ENCODE assay signal across 8 cellular contexts in the genomic region with DNA sequence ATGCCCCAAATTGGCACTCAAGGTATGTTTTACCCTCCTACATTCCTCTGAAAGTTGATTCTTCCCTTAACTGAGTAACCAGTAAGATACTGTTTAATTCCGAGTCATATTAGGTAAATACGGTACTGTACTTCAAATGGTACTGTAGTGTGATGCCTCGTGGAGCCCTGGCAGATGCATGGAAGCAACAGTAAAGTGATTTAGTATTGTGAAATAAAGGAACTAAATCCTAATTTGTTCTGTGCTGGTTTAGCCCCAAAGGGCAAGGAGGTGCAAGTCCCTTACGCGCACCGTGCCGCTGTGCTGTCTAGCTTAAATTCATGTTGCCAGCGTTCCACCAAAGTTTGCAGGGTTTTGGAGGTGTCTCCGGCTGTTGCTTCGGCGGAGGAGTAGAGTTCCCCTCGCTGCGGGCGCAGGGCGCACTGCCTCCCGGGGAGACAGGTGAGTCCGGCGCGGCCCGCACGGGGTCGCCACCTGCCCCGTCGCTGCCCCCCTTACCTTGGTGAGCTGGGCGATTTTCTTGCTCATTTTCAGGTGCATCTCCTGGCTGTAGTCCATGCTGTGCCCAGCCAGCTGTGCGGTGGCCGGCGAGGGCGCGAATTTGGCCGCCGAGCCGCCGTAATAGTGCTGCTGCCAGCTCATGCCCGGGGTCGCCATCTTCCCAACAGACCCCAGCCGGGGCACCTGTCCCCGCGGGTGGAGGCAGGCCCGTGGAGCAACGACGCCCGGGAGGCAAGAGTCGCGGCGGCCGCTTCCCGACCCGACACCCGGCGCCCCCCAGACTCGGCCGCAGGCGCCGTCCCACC. TPM values are rescaled to one million over a fixed set of nuclear protein-coding genes. Genes with fewer than 3 reads are reported as not detected.
DNase-seq lines count a peak whose midpoint lies in the region; ATAC-seq and TF ChIP-seq lines count a peak whose summit lies in the region.

No MANE protein-coding gene starts in this region.

- peak overlapping the region; percentile 72 to 82 for H3K27ac ChIP-seq in left lung

- no peak for TF ChIP-seq CTCF in left lung (IDR thresholded peaks at IDR 0.05)

- peak; percentile 57 for DNase-seq in ELF-1 (ENCODE audit: low read depth, low spot score)
- DNase-seq in M059J (ENCODE audit: low read depth), result peak; percentile 11
- peak; percentile 21 for DNase-seq in activated CD4-positive, CD25-positive, alpha-beta regulatory T cell treated with anti-CD3 and anti-CD28 coated beads, Interleukin-2, amount 50 U/mL, for 16 hours (ENCODE audit: low read depth, low spot score)
- peak; percentile 21 for DNase-seq in cerebellum (ENCODE audit: low spot score)
- DNase-seq in left lung, result peak; percentile 36 to 84
- peak; percentile 44 for DNase-seq in stimulated activated CD4-positive, alpha-beta T cell treated with anti-CD3 and anti-CD28 coated beads, Interleukin-4, amount 100 ng/mL, for 4 hours
- no peak for DNase-seq in NCI-H1048 (lab: John Stamatoyannopoulos, UW)

- intact Hi-C loops in left lung (cut with DNase I), result no loop called here

- H3K4me3 ChIP-seq in left lung, result peak overlapping the region; percentile 58

- peaks cover 0 to 35% of the 10 kb centered on the region in 2 donors for H3K27me3 ChIP-seq in left lung

- H3K36me3 ChIP-seq in left lung, result no peaks in the 10 kb centered on the region

- ATAC-seq in GM21786 (IDR thresholded peaks at IDR 0.05; ENCODE audit: unreplicated experiment), result peak; percentile 22
- ATAC-seq in left lung, result peak; percentile 51

- H3K9me3 ChIP-seq in left lung, result peaks cover 0 to 5% of the 10 kb centered on the region in 2 donors

- no peaks in the 10 kb centered on the region for H3K4me1 ChIP-seq in left lung

RNA-seq across cellular contexts. Expression of a gene that starts 0.6 kb away (rescaled TPM):
- 0.79 and 5.4 TPM in 2 replicates for total RNA-seq in M059J (2014; rRNA removed; shearing (Covaris generic))
- total RNA-seq in cerebellum, result 30.4 TPM
- 10 to 100 TPM; 13.3 to 21.7 TPM for total RNA-seq in left lung
